ENCODE assay signal across 28 cellular contexts in the genomic region with DNA sequence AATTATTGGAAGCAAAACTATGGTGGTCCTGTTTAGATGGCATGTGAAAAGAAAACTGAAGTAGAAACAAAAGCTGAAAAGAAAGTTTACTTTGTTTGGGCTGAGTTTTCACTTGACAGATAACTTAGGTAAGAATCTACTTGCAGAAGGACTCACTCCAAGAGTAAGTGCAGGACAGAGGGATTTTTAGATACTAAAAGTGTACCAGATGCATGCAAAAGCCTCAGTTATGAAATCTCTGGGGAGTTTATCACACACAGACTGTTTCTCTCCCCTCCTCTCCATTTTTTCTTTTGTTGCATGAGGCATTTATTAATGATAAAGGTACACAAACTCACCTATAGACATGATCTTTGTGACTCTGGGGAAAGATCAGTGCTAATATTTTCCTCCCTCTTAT.
"Had no signal": no experiment of that assay in that cellular context is flagged by ENCODE, and none has a peak within 500 bp of the region (broad histone marks: within the 10 kb centered on the region; RNA-seq: fewer than 3 reads in every experiment).

No MANE protein-coding gene starts in this region.

- H3K27me3 Mint-ChIP-seq: activated B cell treated with CpG ODN at 0.5 μM for 24 hours; activated naive CD4-positive, alpha-beta T cell treated with anti-CD3 and anti-CD28 coated beads, Interleukin-2, amount 10 ng/mL, durations not matched to agents 7 days and 5 days; central memory CD8-positive, alpha-beta T cell had no signal

- H3K27me3 ChIP-seq: ascending aorta, cardiac muscle cell, MG63, SJCRH30 had no signal

- H3K36me3 Mint-ChIP-seq: activated CD4-positive, alpha-beta memory T cell treated with anti-CD3 and anti-CD28 coated beads for 36 hours; activated naive CD4-positive, alpha-beta T cell treated with anti-CD3 and anti-CD28 coated beads, Interleukin-2, amount 10 ng/mL, durations not matched to agents 7 days and 5 days; activated naive CD8-positive, alpha-beta T cell had no signal

- H3K4me1 ChIP-seq: ascending aorta, SJCRH30 had no signal

- H3K9me3 ChIP-seq: ascending aorta, MG63, SJCRH30 had no signal

- H3K4me1 Mint-ChIP-seq: activated B cell treated with CpG ODN at 0.5 μM for 24 hours; activated naive CD4-positive, alpha-beta T cell treated with anti-CD3 and anti-CD28 coated beads, Interleukin-2, amount 10 ng/mL, durations not matched to agents 7 days and 5 days; activated naive CD8-positive, alpha-beta T cell treated with anti-CD3 and anti-CD28 coated beads, Interleukin-2, amount 50 U/mL, for 24 hours; central memory CD8-positive, alpha-beta T cell had no signal

- H3K27ac Mint-ChIP-seq: activated B cell treated with CpG ODN at 0.5 μM for 24 hours; activated CD4-positive, alpha-beta memory T cell treated with anti-CD3 and anti-CD28 coated beads for 36 hours; activated naive CD4-positive, alpha-beta T cell treated with anti-CD3 and anti-CD28 coated beads, Interleukin-2, amount 10 ng/mL, durations not matched to agents 7 days and 5 days; activated naive CD8-positive, alpha-beta T cell; activated naive CD8-positive, alpha-beta T cell treated with anti-CD3 and anti-CD28 coated beads, Interleukin-2, amount 50 U/mL, for 24 hours had no signal

- H3K4me3 Mint-ChIP-seq: activated B cell treated with CpG ODN at 0.5 μM for 24 hours; activated CD4-positive, alpha-beta memory T cell treated with anti-CD3 and anti-CD28 coated beads for 36 hours; activated naive CD4-positive, alpha-beta T cell treated with anti-CD3 and anti-CD28 coated beads, Interleukin-2, amount 10 ng/mL, durations not matched to agents 7 days and 5 days; activated naive CD8-positive, alpha-beta T cell; activated naive CD8-positive, alpha-beta T cell treated with anti-CD3 and anti-CD28 coated beads, Interleukin-2, amount 50 U/mL, for 24 hours; central memory CD8-positive, alpha-beta T cell had no signal

- DNase-seq: activated B cell treated with CpG ODN at 0.5 μM for 24 hours; activated CD4-positive, alpha-beta memory T cell treated with anti-CD3 and anti-CD28 coated beads for 36 hours; activated CD4-positive, alpha-beta T cell treated with anti-CD3 and anti-CD28 coated beads for 4 hours; activated CD4-positive, alpha-beta T cell treated with anti-CD3 and anti-CD28 coated beads, Interleukin-2, amount 50 U/mL, for 1 hour; activated CD4-positive, CD25-positive, alpha-beta regulatory T cell treated with anti-CD3 and anti-CD28 coated beads, Interleukin-2, amount 50 U/mL, for 72 hours; activated CD8-positive, alpha-beta memory T cell treated with anti-CD3 and anti-CD28 coated beads, Interleukin-2, amount 50 U/mL, for 48 hours; activated effector memory CD4-positive, alpha-beta T cell treated with Interleukin-2 at 50 U/mL for 16 hours; activated naive CD4-positive, alpha-beta T cell treated with anti-CD3 and anti-CD28 coated beads, Interleukin-2, amount 10 ng/mL, durations not matched to agents 7 days and 5 days; activated naive CD8-positive, alpha-beta T cell treated with anti-CD3 and anti-CD28 coated beads, Interleukin-2, amount 50 U/mL, for 24 hours; activated T-cell treated with anti-CD3 and anti-CD28 coated beads, Interleukin-2, amount 50 U/mL, for 48 hours; amygdala; Kasumi-1; KG1; MG63; NCI-H1092; NCI-H1417; NCI-H146; NCI-H187; NCI-H2081 treated with DMSO at 0.1 percent for 48 hours; NCI-H345; NCI-H524 treated with DMSO at 0.1 percent for 48 hours; SHP77; SJCRH30; T1000 had no signal

- H3K4me3 ChIP-seq: ascending aorta, cardiac muscle cell, MG63, SJCRH30 had no signal

- H3K27ac ChIP-seq: ascending aorta, cardiac muscle cell, SJCRH30 had no signal

- H3K9me3 Mint-ChIP-seq: activated naive CD4-positive, alpha-beta T cell treated with anti-CD3 and anti-CD28 coated beads, Interleukin-2, amount 10 ng/mL, durations not matched to agents 7 days and 5 days had no signal

- H3K36me3 ChIP-seq: ascending aorta, cardiac muscle cell, MG63, SJCRH30 had no signal
